27 cellular contexts compared by ENCODE assay signal in the genomic region with DNA sequence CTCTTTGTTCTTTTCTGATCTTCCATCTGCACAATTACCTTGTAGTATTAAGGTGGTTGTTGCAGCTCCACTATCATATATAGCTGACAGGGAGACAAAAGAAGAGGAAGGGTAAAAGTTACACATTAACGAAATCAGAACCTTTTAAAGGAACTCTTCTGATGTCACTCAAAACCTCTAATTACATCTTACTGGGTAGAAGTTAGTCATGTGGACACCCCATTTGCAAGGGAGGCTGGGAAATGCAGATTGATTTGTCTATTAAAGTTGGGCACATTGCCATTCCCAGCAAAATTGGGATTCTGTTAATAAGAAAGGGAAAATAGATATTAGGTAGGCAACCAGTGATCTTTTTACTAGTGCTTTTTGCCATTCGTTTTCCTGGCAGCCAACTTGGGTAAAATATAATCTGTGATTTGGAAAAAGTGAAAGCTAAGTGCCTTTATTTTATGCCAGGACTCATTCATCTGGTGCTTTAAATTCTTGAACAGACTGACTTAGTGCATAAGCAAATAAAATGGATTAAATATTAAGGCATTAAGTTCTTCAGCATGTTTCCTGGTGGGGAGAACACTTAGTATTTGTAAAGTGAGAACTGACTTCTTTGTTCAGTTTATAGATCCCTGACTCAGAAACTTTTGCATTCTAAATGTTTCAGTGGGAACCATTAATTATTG.
A peak's percentile ranks its signal among the peaks of the same experiment; 100 is the strongest.
DNase-seq lines count a peak whose midpoint lies in the region; ATAC-seq, FAIRE-seq and TF ChIP-seq lines count a peak whose summit lies in the region.
"Had no signal": no experiment of that assay in that cellular context is flagged by ENCODE, and none has a peak within 500 bp of the region (broad histone marks: within the 10 kb centered on the region; RNA-seq: fewer than 3 reads in every experiment).

No MANE protein-coding gene starts in this region.

- 61% methylated on average over 2 of the region's 2 CpGs; no CpG with 5 or more reads in 1 of the 2 experiments for WGBS in H1 (ENCODE audit: extremely low coverage in 1 of 2, insufficient coverage in 1 of 2, insufficient read length in 1 of 2, insufficient replicate concordance in 2 of 2, low coverage in 1 of 2, low lambda C conversion rate in 2 of 2, missing lambda C conversion rate in 1 of 2), 2 experiments

- no peak overlapping the region for H3K14ac ChIP-seq in H1 (ENCODE audit: insufficient read length)

- no peak overlapping the region for H4K91ac ChIP-seq in H1 (replicated peaks; ENCODE audit: insufficient read length, low read length)

- no peaks in the 10 kb centered on the region for H4K20me1 ChIP-seq in H1 (replicated peaks in 1 of 2; ENCODE audit: control insufficient read depth in 1 of 2, insufficient read depth in 2 of 2, low read length in 2 of 2)

- H3K27ac Mint-ChIP-seq in CD4-positive, alpha-beta T cell: no peak overlapping the region
- H3K27ac Mint-ChIP-seq in effector memory CD8-positive, alpha-beta T cell: no peak overlapping the region
- H3K27ac Mint-ChIP-seq: activated T-helper 2 cell treated with anti-CD3 and anti-CD28 coated beads, Interferon-gamma antibody, Interleukin-2, Interleukin-4, amounts not matched to agents 10 μg/mL and 5 μg/mL and 100 μg/mL, durations not matched to agents 14 hours and 24 hours and 36 hours; naive B cell; progenitor cell of endocrine pancreas; T-helper 2 cell treated with Interferon-gamma antibody and Interleukin-4, amounts not matched to agents 5 μg/mL and 100 μg/mL, for 36 hours had no signal

- H3K23me2 ChIP-seq in H1 (ENCODE audit: low read depth, low read length): no peaks in the 10 kb centered on the region

- no peak for TF ChIP-seq CTCF in H1 (IDR thresholded peaks at IDR 0.05; ENCODE audit: control extremely low read depth in 1 of 3, insufficient read depth in 1 of 3, low read depth in 1 of 3, low read length in 3 of 3)
- no peak for TF ChIP-seq CTCF in lower lobe of right lung (IDR thresholded peaks at IDR 0.05)
- TF ChIP-seq CTCF in CD4-positive, alpha-beta T cell (IDR thresholded peaks at IDR 0.05): no peak

- H3K56ac ChIP-seq in H1 (replicated peaks; ENCODE audit: insufficient read length, low read depth, low read length): no peak overlapping the region

- no peak overlapping the region for H3K4ac ChIP-seq in H1 (replicated peaks; ENCODE audit: insufficient read length, low read depth, low read length)

- no peak overlapping the region for H2BK120ac ChIP-seq in H1 (replicated peaks; ENCODE audit: low read depth, low read length)

- H3K18ac ChIP-seq in H1 (ENCODE audit: extremely low read depth, low read length): no peak overlapping the region

- CTCF ChIA-PET in H1 (lab: Charles Lee; ENCODE audit: partially characterized antibody): interaction anchor here (0.9 to 3.5 kb wide), 3 partner anchors 17 to 111 kb away, joined by 3 to 11 read pairs (median 4); no protein-coding TSS in a partner anchor
- CTCF ChIA-PET in CD4-positive, alpha-beta T cell (lab: Charles Lee): no interaction called here

- POLR2A ChIA-PET in H1 (lab: Charles Lee; ENCODE audit: partially characterized antibody): no interaction called here
- POLR2A ChIA-PET in CD4-positive, alpha-beta T cell (lab: Charles Lee): no interaction called here

- no peak overlapping the region for H2BK20ac ChIP-seq in H1 (ENCODE audit: low read length)

- peak in 1 of 2 donors; percentile 79 for ATAC-seq in lower lobe of right lung
- no peak for ATAC-seq in CD4-positive, alpha-beta T cell (ENCODE audit: poor library complexity)
- ATAC-seq in effector memory CD8-positive, alpha-beta T cell (replicated peaks): no peak
- ATAC-seq: gastrocnemius medialis, GM12878, left lobe of liver, sciatic nerve had no signal

- no peak overlapping the region for H3K4me2 ChIP-seq in H1 (ENCODE audit: insufficient read depth in 1 of 2, low read depth in 2 of 2, low read length in 2 of 2)

- no peaks in the 10 kb centered on the region for H3K27me3 Mint-ChIP-seq in CD4-positive, alpha-beta T cell
- no peaks in the 10 kb centered on the region for H3K27me3 Mint-ChIP-seq in effector memory CD8-positive, alpha-beta T cell
- H3K27me3 Mint-ChIP-seq: brain, progenitor cell of endocrine pancreas had no signal

- H2AK5ac ChIP-seq in H1 (ENCODE audit: low read depth, low read length): no peak overlapping the region

- DNase-seq in NCI-H82 (lab: John Stamatoyannopoulos, UW) (peak; percentile 40), NCI-H82 treated with DMSO at 0.1 percent for 48 hours (lab: John Stamatoyannopoulos, UW; ENCODE audit: unreplicated experiment) (no peak), H1 (ENCODE audit: low read depth in 1 of 2, low spot score in 2 of 2) (no peak), lower lobe of right lung (no peak), RCC 7860 (ENCODE audit: low spot score) (no peak), SIG-M5 (lab: John Stamatoyannopoulos, UW) (no peak)
- DNase-seq in CD4-positive, alpha-beta T cell: no peak
- DNase-seq in effector memory CD8-positive, alpha-beta T cell: no peak
- DNase-seq: activated naive CD4-positive, alpha-beta T cell treated with anti-CD3 and anti-CD28 coated beads, Interleukin-2, amount 50 U/mL, for 16 hours; CD4-positive, CD25-positive, alpha-beta regulatory T cell; DMS 273 treated with DMSO at 0.1 percent for 48 hours; gastrocnemius medialis; naive B cell; NCI-H1105 treated with DMSO at 0.1 percent for 48 hours; NCI-H187 treated with DMSO at 0.1 percent for 48 hours; Right ventricle myocardium superior; stimulated activated CD4-positive, alpha-beta T cell treated with anti-CD3 and anti-CD28 coated beads, Interleukin-12 subunit alpha, Interleukin-12 subunit beta, amount 100 ng/mL, for 4 hours; stimulated activated CD4-positive, alpha-beta T cell treated with anti-CD3 and anti-CD28 coated beads, Interleukin-4, amount 100 ng/mL, for 1 hour; trophoblast cell had no signal

- no peaks in the 10 kb centered on the region for H3K79me2 ChIP-seq in H1 (ENCODE audit: control insufficient read depth in 1 of 2, insufficient read depth in 2 of 2, low read length in 2 of 2)

- H3K27ac ChIP-seq in H1 (ENCODE audit: low read depth, low read length): no peak overlapping the region
- H3K27ac ChIP-seq in lower lobe of right lung: peak overlapping the region; percentile 7
- H3K27ac ChIP-seq in CD4-positive, alpha-beta T cell (ENCODE audit: low read depth, low read length): no peak overlapping the region
- H3K27ac ChIP-seq: gastrocnemius medialis had no signal

- H3K4me3 Mint-ChIP-seq in CD4-positive, alpha-beta T cell: no peak overlapping the region
- no peak overlapping the region for H3K4me3 Mint-ChIP-seq in effector memory CD8-positive, alpha-beta T cell
- H3K4me3 Mint-ChIP-seq: brain; CD4-positive, CD25-positive, alpha-beta regulatory T cell; mesothelial cell of epicardium; naive B cell; T-helper 2 cell treated with Interferon-gamma antibody and Interleukin-4, amounts not matched to agents 5 μg/mL and 100 μg/mL, for 36 hours had no signal

- no peak for TF ChIP-seq RAD21 in H1 (IDR thresholded peaks at IDR 0.05 in 1 of 2, conservative IDR thresholded peaks at IDR 0.05 in 1 of 2; ENCODE audit: low read depth in 2 of 2, low read length in 2 of 2)

- no peaks in the 10 kb centered on the region for H3K36me3 Mint-ChIP-seq in CD4-positive, alpha-beta T cell (ENCODE audit: low read depth)
- peaks cover 2% of the 10 kb centered on the region for H3K36me3 Mint-ChIP-seq in effector memory CD8-positive, alpha-beta T cell (ENCODE audit: insufficient read depth)
- H3K36me3 Mint-ChIP-seq: brain; CD4-positive, CD25-positive, alpha-beta regulatory T cell; mesothelial cell of epicardium; naive B cell had no signal

- no peak overlapping the region for H3K23ac ChIP-seq in H1 (ENCODE audit: insufficient read length)

- no peak overlapping the region for H2BK5ac ChIP-seq in H1 (ENCODE audit: low read depth, low read length)

- H4K8ac ChIP-seq in H1 (ENCODE audit: extremely low read depth, insufficient read depth, low read length): no peak overlapping the region

- TF ChIP-seq POLR2A in H1 (IDR thresholded peaks at IDR 0.05; ENCODE audit: control extremely low read depth in 1 of 2, low read depth in 2 of 2, low read length in 2 of 2): no peak

- peaks cover 0 to 8% (median 7%) of the 10 kb centered on the region in 4 experiments; a peak in 3 of 7 replicates for H3K4me1 ChIP-seq in H1 (replicated peaks in 1 of 4; ENCODE audit: control insufficient read depth in 3 of 4, insufficient read depth in 4 of 4, low read length in 3 of 4)
- peaks cover 22% of the 10 kb centered on the region for H3K4me1 ChIP-seq in lower lobe of right lung
- H3K4me1 ChIP-seq: gastrocnemius medialis had no signal

- no peaks in the 10 kb centered on the region for H3K9me3 ChIP-seq in H1 (ENCODE audit: insufficient read depth in 2 of 2, low read depth in 1 of 2, low read length in 1 of 2)
- no peaks in the 10 kb centered on the region for H3K9me3 ChIP-seq in lower lobe of right lung
- H3K9me3 ChIP-seq in CD4-positive, alpha-beta T cell (ENCODE audit: control insufficient read depth, low read length): no peaks in the 10 kb centered on the region
- H3K9me3 ChIP-seq: gastrocnemius medialis had no signal

- H2BK15ac ChIP-seq in H1 (ENCODE audit: low read length): no peak overlapping the region

- H2BK12ac ChIP-seq in H1 (ENCODE audit: low read depth, low read length): no peak overlapping the region

- no peaks in the 10 kb centered on the region for H3K4me1 Mint-ChIP-seq in CD4-positive, alpha-beta T cell (ENCODE audit: low read depth)
- H3K4me1 Mint-ChIP-seq in effector memory CD8-positive, alpha-beta T cell (ENCODE audit: low read depth in 2 of 2): no peaks in the 10 kb centered on the region
- H3K4me1 Mint-ChIP-seq: naive B cell had no signal

- H2AFZ ChIP-seq in H1 (ENCODE audit: low read length): no peak overlapping the region

- no peak for TF ChIP-seq EP300 in H1 (IDR thresholded peaks at IDR 0.05; ENCODE audit: borderline replicate concordance in 1 of 2, low read depth in 2 of 2, low read length in 2 of 2)

- FAIRE-seq in H1 (lab: Jason Lieb, UNC) (no peak), RCC 7860 (lab: Jason Lieb, UNC) (no peak)
- FAIRE-seq: GM12878 had no signal

- no peaks in the 10 kb centered on the region for H3K79me1 ChIP-seq in H1 (ENCODE audit: low read depth, low read length)

- intact Hi-C loops in lower lobe of right lung (cut with DNase I): no loop called here
- intact Hi-C loops in CD4-positive, alpha-beta T cell (cut with DNase I, micrococcal nuclease): no loop called here

- no peaks in the 10 kb centered on the region for H3K36me3 ChIP-seq in H1 (ENCODE audit: control insufficient read depth in 2 of 4, insufficient read depth in 4 of 4, low read length in 3 of 4)
- no peaks in the 10 kb centered on the region for H3K36me3 ChIP-seq in lower lobe of right lung
- H3K36me3 ChIP-seq: gastrocnemius medialis had no signal

- H3K9ac ChIP-seq in H1 (replicated peaks in 1 of 4; ENCODE audit: extremely low read depth in 1 of 4, low read depth in 3 of 4, low read length in 3 of 4): no peak overlapping the region

- no peak overlapping the region for H3K4me3 ChIP-seq in H1 (ENCODE audit: extremely low read depth in 1 of 4, insufficient read depth in 2 of 4, low read depth in 3 of 4, low read length in 4 of 4)
- peak overlapping the region; percentile 2 for H3K4me3 ChIP-seq in lower lobe of right lung
- H3K4me3 ChIP-seq: gastrocnemius medialis, GM12878 had no signal

- no peaks in the 10 kb centered on the region for H3K27me3 ChIP-seq in H1 (replicated peaks in 1 of 4; ENCODE audit: control insufficient read depth in 3 of 4, extremely low read depth in 1 of 4, insufficient read depth in 3 of 4, low read length in 3 of 4)
- H3K27me3 ChIP-seq in lower lobe of right lung (ENCODE audit: low read depth): no peaks in the 10 kb centered on the region
- H3K27me3 ChIP-seq in CD4-positive, alpha-beta T cell (ENCODE audit: control insufficient read depth, insufficient read depth, low read length): no peaks in the 10 kb centered on the region
- H3K27me3 ChIP-seq: gastrocnemius medialis had no signal

- no peaks in the 10 kb centered on the region for H3K9me3 Mint-ChIP-seq in CD4-positive, alpha-beta T cell
- no peaks in the 10 kb centered on the region for H3K9me3 Mint-ChIP-seq in effector memory CD8-positive, alpha-beta T cell
- H3K9me3 Mint-ChIP-seq: activated T-helper 2 cell treated with anti-CD3 and anti-CD28 coated beads, Interferon-gamma antibody, Interleukin-2, Interleukin-4, amounts not matched to agents 10 μg/mL and 5 μg/mL and 100 μg/mL, durations not matched to agents 14 hours and 24 hours and 36 hours; brain; CD4-positive, CD25-positive, alpha-beta regulatory T cell; mesothelial cell of epicardium; naive B cell; T-helper 2 cell treated with Interferon-gamma antibody and Interleukin-4, amounts not matched to agents 5 μg/mL and 100 μg/mL, for 36 hours had no signal

- peak overlapping the region; percentile 26 for H4K5ac ChIP-seq in H1 (ENCODE audit: insufficient read length, low read depth, low read length)
